ENCODE assay signal across 15 cellular contexts in the genomic region with DNA sequence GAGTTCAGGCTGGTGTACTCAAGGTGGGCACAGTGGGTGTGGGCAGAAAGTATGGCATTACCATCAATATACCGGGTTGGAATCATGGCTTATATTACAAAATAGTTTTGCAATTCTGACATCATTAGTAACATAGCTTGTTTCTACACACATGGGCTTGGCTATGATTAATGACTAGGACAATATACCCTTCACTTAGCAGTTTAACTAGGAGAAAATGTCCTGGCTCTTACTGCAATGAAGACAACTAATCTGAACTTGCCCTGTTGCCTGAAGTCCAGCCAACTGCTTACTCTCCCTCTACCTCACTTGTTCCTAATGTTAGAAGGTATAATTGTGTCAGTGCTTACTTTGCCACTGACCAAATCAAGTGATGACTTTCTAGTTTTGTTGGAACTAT.
"Had no signal": no experiment of that assay in that cellular context is flagged by ENCODE, and none has a peak within 500 bp of the region (broad histone marks: within the 10 kb centered on the region; RNA-seq: fewer than 3 reads in every experiment).

No MANE protein-coding gene starts in this region.

- H3K9me3 ChIP-seq: testis, upper lobe of right lung had no signal

- H3K36me3 ChIP-seq: brain microvascular endothelial cell, upper lobe of right lung had no signal

- ATAC-seq: activated T-helper 17 cell treated with anti-CD3 and anti-CD28 coated beads, Interleukin-2, amount 50 U/mL, for 72 hours; left colon; natural killer cell; SK-N-SH treated with all-trans-retinoic acid at 6 μM for 48 hours; upper lobe of right lung; WTC11 had no signal

- H3K4me3 ChIP-seq: dorsolateral prefrontal cortex, testis, upper lobe of right lung had no signal

- H3K27me3 ChIP-seq: brain microvascular endothelial cell, dorsolateral prefrontal cortex, testis, upper lobe of right lung had no signal

- H3K27ac ChIP-seq: brain microvascular endothelial cell, dorsolateral prefrontal cortex, testis, upper lobe of right lung had no signal

- DNase-seq: activated CD4-positive, alpha-beta T cell treated with anti-CD3 and anti-CD28 coated beads, Interleukin-2, amount 10 ng/mL, durations not matched to agents 24 days and 14 days; activated CD8-positive, alpha-beta memory T cell treated with anti-CD3 and anti-CD28 coated beads for 24 hours; amniotic stem cell; brain microvascular endothelial cell; dorsolateral prefrontal cortex; left colon; natural killer cell; nucleus accumbens; stimulated activated CD4-positive, alpha-beta T cell treated with anti-CD3 and anti-CD28 coated beads, Interleukin-15, amount 100 ng/mL, for 24 hours; stimulated activated CD4-positive, alpha-beta T cell treated with anti-CD3 and anti-CD28 coated beads, Interleukin-4, amount 100 ng/mL, for 24 hours; testis; upper lobe of right lung had no signal

- H3K4me1 ChIP-seq: testis, upper lobe of right lung had no signal
